In the genomic region with DNA sequence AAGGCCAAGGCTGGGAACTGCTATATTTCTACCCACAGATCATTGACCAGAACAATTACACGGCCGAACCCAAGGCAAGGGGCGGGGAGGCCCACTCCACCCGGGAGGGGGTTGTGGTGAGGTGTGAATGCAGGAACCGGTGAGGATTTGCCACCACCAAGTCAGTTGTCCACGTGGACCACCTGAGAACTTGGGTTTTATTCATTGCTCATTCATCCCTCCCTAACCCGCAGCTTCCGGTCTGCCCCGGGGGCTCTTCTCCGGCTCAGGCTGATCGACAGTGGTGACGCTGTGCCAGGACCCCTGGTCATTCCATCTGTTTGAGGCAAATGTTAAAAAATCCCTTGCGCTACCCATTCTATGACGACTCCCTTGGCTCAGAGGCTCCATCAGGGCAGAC, we compare ENCODE assay signal across 1 cellular context.
TF ChIP-seq lines count a peak whose summit lies in the region.

No MANE protein-coding gene starts in this region.

TF ChIP-seq in HepG2, 621 proteins besides CTCF, POLR2A, EP300 and RAD21 (continued from another document):
- TF ChIP-seq GRHL1 (CRISPR knock-in tag; conservative IDR thresholded peaks at IDR 0.05) (no peak), KDM6A (CRISPR knock-in tag; IDR thresholded peaks at IDR 0.05; ENCODE audit: low read depth) (no peak), NBN (conservative IDR thresholded peaks at IDR 0.05) (no peak), SRSF4 (IDR thresholded peaks at IDR 0.05; ENCODE audit: low read depth, low read length, poor library complexity, severe bottlenecking) (no peak)
